In genomic region chr3:186536883-186537553, GRCh38 we compare ENCODE assay signal across 19 cellular contexts. TPM values are rescaled to one million over a fixed set of nuclear protein-coding genes. Genes with fewer than 3 reads are reported as not detected.
DNase-seq lines count a peak whose midpoint lies in the region; ATAC-seq and TF ChIP-seq lines count a peak whose summit lies in the region.
"Had no signal": no experiment of that assay in that cellular context is flagged by ENCODE, and none has a peak within 500 bp of the region (broad histone marks: within the 10 kb centered on the region; RNA-seq: fewer than 3 reads in every experiment).

No MANE protein-coding gene starts in this region.

- H3K4me3 ChIP-seq in HL-60 (replicated peaks; ENCODE audit: insufficient read depth, low read length), result no peak overlapping the region
- H3K4me3 ChIP-seq: coronary artery, tibial nerve had no signal

- no peaks in the 10 kb centered on the region for H3K9me3 Mint-ChIP-seq in activated T-helper 1 cell treated with anti-CD3 and anti-CD28 coated beads, Interleukin-12 subunit alpha, Interleukin-12 subunit beta, Interleukin-2, Interleukin-4 antibody, amounts not matched to agents 30 ng/mL and 10 ng/mL and 1 ng/mL, durations not matched to agents 14 hours and 24 hours and 36 hours
- H3K9me3 Mint-ChIP-seq: immature natural killer cell; naive thymus-derived CD4-positive, alpha-beta T cell; WTC11 had no signal

- H3K4me3 Mint-ChIP-seq in activated T-helper 1 cell treated with anti-CD3 and anti-CD28 coated beads, Interleukin-12 subunit alpha, Interleukin-12 subunit beta, Interleukin-2, Interleukin-4 antibody, amounts not matched to agents 30 ng/mL and 10 ng/mL and 1 ng/mL, durations not matched to agents 14 hours and 24 hours and 36 hours, result peak overlapping the region; percentile 3
- H3K4me3 Mint-ChIP-seq: immature natural killer cell; naive thymus-derived CD4-positive, alpha-beta T cell; WTC11 had no signal

- intact Hi-C loops in activated T-helper 1 cell treated with anti-CD3 and anti-CD28 coated beads, Interleukin-12 subunit alpha, Interleukin-12 subunit beta, Interleukin-2, Interleukin-4 antibody, amounts not matched to agents 30 ng/mL and 10 ng/mL and 1 ng/mL, durations not matched to agents 14 hours and 24 hours and 36 hours (cut with micrococcal nuclease), result loop anchor here (5.0 to 10.0 kb wide), 2 partner anchors 170 to 468 kb away; no protein-coding TSS in a partner anchor

- peak; percentile 33 for DNase-seq in DMS 273 (lab: John Stamatoyannopoulos, UW; ENCODE audit: unreplicated experiment)
- DNase-seq in DMS 273 treated with DMSO at 0.1 percent for 48 hours (lab: John Stamatoyannopoulos, UW), result no peak
- DNase-seq in HL-60 (ENCODE audit: low read depth in 1 of 2, low spot score in 1 of 2), result peak in 1 of 2 experiments; percentile 38
- no peak for DNase-seq in activated T-helper 1 cell treated with anti-CD3 and anti-CD28 coated beads, Interleukin-12 subunit alpha, Interleukin-12 subunit beta, Interleukin-2, Interleukin-4 antibody, amounts not matched to agents 30 ng/mL and 10 ng/mL and 1 ng/mL, durations not matched to agents 14 hours and 24 hours and 36 hours (ENCODE audit: low spot score)
- DNase-seq in iris pigment epithelial cell (ENCODE audit: low read depth), result peak; percentile 34
- no peak for DNase-seq in GM19240 (ENCODE audit: insufficient read length, low spot score)
- DNase-seq in NCI-H526 (lab: John Stamatoyannopoulos, UW), result no peak
- DNase-seq: activated gamma-delta T cell; foreskin keratinocyte; immature natural killer cell; naive thymus-derived CD4-positive, alpha-beta T cell; NCI-H1092 treated with DMSO at 0.1 percent for 48 hours; NCI-H524 treated with DMSO at 0.1 percent for 48 hours had no signal

- H3K4me1 Mint-ChIP-seq in activated T-helper 1 cell treated with anti-CD3 and anti-CD28 coated beads, Interleukin-12 subunit alpha, Interleukin-12 subunit beta, Interleukin-2, Interleukin-4 antibody, amounts not matched to agents 30 ng/mL and 10 ng/mL and 1 ng/mL, durations not matched to agents 14 hours and 24 hours and 36 hours (ENCODE audit: low read depth), result peaks cover 79% of the 10 kb centered on the region

- no peak for TF ChIP-seq CTCF in HL-60 (IDR thresholded peaks at IDR 0.05; ENCODE audit: insufficient read depth, low read length)

- no peak for ATAC-seq in GM18907 (IDR thresholded peaks at IDR 0.05; ENCODE audit: unreplicated experiment)
- ATAC-seq: foreskin keratinocyte; naive thymus-derived CD4-positive, alpha-beta T cell; Right ventricle myocardium inferior; WTC11 had no signal

- no peaks in the 10 kb centered on the region for H3K27me3 ChIP-seq in HL-60 (ENCODE audit: insufficient read depth, poor library complexity, severe bottlenecking)
- H3K27me3 ChIP-seq: foreskin keratinocyte, tibial nerve had no signal

- H3K27ac ChIP-seq in HL-60 (replicated peaks), result peak overlapping the region; percentile 29
- H3K27ac ChIP-seq: 22Rv1, coronary artery, foreskin keratinocyte, tibial nerve had no signal

- peak overlapping the region; percentile 73 for H3K27ac Mint-ChIP-seq in activated T-helper 1 cell treated with anti-CD3 and anti-CD28 coated beads, Interleukin-12 subunit alpha, Interleukin-12 subunit beta, Interleukin-2, Interleukin-4 antibody, amounts not matched to agents 30 ng/mL and 10 ng/mL and 1 ng/mL, durations not matched to agents 14 hours and 24 hours and 36 hours
- H3K27ac Mint-ChIP-seq: immature natural killer cell, WTC11 had no signal

- H3K36me3 Mint-ChIP-seq in activated T-helper 1 cell treated with anti-CD3 and anti-CD28 coated beads, Interleukin-12 subunit alpha, Interleukin-12 subunit beta, Interleukin-2, Interleukin-4 antibody, amounts not matched to agents 30 ng/mL and 10 ng/mL and 1 ng/mL, durations not matched to agents 14 hours and 24 hours and 36 hours (ENCODE audit: low read depth), result peaks cover 23% of the 10 kb centered on the region
- H3K36me3 Mint-ChIP-seq: WTC11 had no signal

- no peaks in the 10 kb centered on the region for H3K27me3 Mint-ChIP-seq in activated T-helper 1 cell treated with anti-CD3 and anti-CD28 coated beads, Interleukin-12 subunit alpha, Interleukin-12 subunit beta, Interleukin-2, Interleukin-4 antibody, amounts not matched to agents 30 ng/mL and 10 ng/mL and 1 ng/mL, durations not matched to agents 14 hours and 24 hours and 36 hours (ENCODE audit: insufficient read depth)
- H3K27me3 Mint-ChIP-seq: naive thymus-derived CD4-positive, alpha-beta T cell had no signal

RNA-seq across cellular contexts. Expression of gene CRYGS, which starts 7.2 kb away (rescaled TPM):
- 3.2 TPM in 2 replicates for total RNA-seq in activated T-helper 1 cell treated with anti-CD3 and anti-CD28 coated beads, Interleukin-12 subunit alpha, Interleukin-12 subunit beta, Interleukin-2, Interleukin-4 antibody, amounts not matched to agents 30 ng/mL and 10 ng/mL and 1 ng/mL, durations not matched to agents 14 hours and 24 hours and 36 hours

RNA-seq across cellular contexts. Expression of gene TBCCD1, which starts 30.1 kb away (rescaled TPM):
- total RNA-seq in activated T-helper 1 cell treated with anti-CD3 and anti-CD28 coated beads, Interleukin-12 subunit alpha, Interleukin-12 subunit beta, Interleukin-2, Interleukin-4 antibody, amounts not matched to agents 30 ng/mL and 10 ng/mL and 1 ng/mL, durations not matched to agents 14 hours and 24 hours and 36 hours, result 17.7 and 19.2 TPM in 2 replicates

RNA-seq across cellular contexts. Expression of gene DNAJB11, which starts 33.5 kb away (rescaled TPM):
- 71.0 and 75.8 TPM in 2 replicates for total RNA-seq in activated T-helper 1 cell treated with anti-CD3 and anti-CD28 coated beads, Interleukin-12 subunit alpha, Interleukin-12 subunit beta, Interleukin-2, Interleukin-4 antibody, amounts not matched to agents 30 ng/mL and 10 ng/mL and 1 ng/mL, durations not matched to agents 14 hours and 24 hours and 36 hours

Comparison
In these comparisons a context has a peak if more than half of its experiments do, and no peak if none do; other contexts are left out.
1. DNase-seq: peak in DMS 273 (single experiment) and iris pigment epithelial cell (single experiment); none in DMS 273 treated with DMSO at 0.1 percent for 48 hours (single experiment), activated T-helper 1 cell treated with anti-CD3 and anti-CD28 coated beads, Interleukin-12 subunit alpha, Interleukin-12 subunit beta, Interleukin-2, Interleukin-4 antibody, amounts not matched to agents 30 ng/mL and 10 ng/mL and 1 ng/mL, durations not matched to agents 14 hours and 24 hours and 36 hours (single experiment), GM19240 (single experiment) and NCI-H526 (0 of 2).